ENCODE assay signal across 1 cellular context in genomic region chr16:10761388-10761787, GRCh38.
TF ChIP-seq lines count a peak whose summit lies in the region.

No MANE protein-coding gene starts in this region.

TF ChIP-seq in HepG2, 621 proteins besides CTCF, POLR2A, EP300 and RAD21:
- no peak for TF ChIP-seq PRDM15 (CRISPR knock-in tag; IDR thresholded peaks at IDR 0.05)
- TF ChIP-seq ZNF747 (CRISPR knock-in tag; IDR thresholded peaks at IDR 0.05; ENCODE audit: borderline replicate concordance) = no peak
- TF ChIP-seq MAFF (IDR thresholded peaks at IDR 0.05; ENCODE audit: low read depth, low read length) = 0 out of 2 replicates have a peak, but pooled peaks have one; percentile 6
- TF ChIP-seq MAFK (conservative IDR thresholded peaks at IDR 0.05 in 1 of 2, IDR thresholded peaks at IDR 0.05 in 1 of 2; ENCODE audit: low read length in 2 of 2) = peak in 1 of 2 experiments; percentile 69; a peak in 2 of 4 replicates
